ENCODE assay signal across 8 cellular contexts in the genomic region with DNA sequence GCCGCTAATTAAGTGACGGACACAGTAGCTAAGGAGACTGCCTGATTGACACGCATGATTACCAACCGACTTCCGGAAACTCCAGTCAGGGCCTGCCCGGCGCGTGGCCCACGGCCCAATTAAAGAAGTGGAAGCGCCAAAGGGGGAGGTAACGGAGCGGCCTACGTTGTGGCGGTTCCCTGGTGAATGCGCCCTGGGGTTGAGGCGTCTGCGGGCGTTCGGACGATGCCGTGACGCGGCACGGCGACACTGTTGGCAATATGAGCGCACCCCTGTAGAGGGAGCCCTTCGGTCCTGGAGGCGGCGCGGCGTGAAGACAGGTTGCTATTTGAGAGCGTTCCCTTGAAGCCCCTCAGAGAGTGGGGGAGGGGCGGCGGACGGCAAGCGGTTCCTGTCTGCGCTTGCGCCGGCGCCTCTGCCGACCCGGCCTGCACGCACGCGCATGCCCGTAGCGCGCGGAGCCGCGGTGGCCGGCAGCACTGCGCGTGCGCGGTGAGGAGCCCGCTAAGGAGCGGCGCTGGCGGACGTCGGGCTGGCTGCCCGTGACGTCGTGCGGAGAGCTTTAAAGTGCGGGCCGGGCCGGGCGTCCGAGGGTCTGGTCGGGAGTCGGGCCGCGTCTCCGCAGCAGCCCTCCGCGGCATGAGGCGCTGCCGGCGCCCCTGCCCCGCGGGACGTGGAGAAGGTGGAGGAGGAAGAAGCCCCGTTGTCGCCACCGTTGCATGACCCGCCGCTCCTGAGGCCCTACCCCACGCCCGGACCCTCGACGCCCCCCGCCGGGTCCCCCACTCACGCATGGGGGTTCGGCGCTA. TPM values are rescaled to one million over a fixed set of nuclear protein-coding genes. Genes with fewer than 3 reads are reported as not detected.
DNase-seq lines count a peak whose midpoint lies in the region; ATAC-seq and FAIRE-seq lines count a peak whose summit lies in the region.

TSS of gene ALKBH5 (plus strand) at position 495 of the 809 bp plus-strand sequence. CDS start 416 bp downstream, outside the sequence.

- H3K36me3 Mint-ChIP-seq in effector memory CD8-positive, alpha-beta T cell (ENCODE audit: insufficient read depth), result peaks cover 64% of the 10 kb centered on the region

- FAIRE-seq in HTR-8/SVneo (lab: Jason Lieb, UNC), result peak; percentile 98

- H3K4me3 Mint-ChIP-seq in effector memory CD8-positive, alpha-beta T cell, result peak within 1 kb of the TSS; percentile 94 to 96

- H3K9me3 Mint-ChIP-seq in effector memory CD8-positive, alpha-beta T cell, result no peaks in the 10 kb centered on the region

- H3K4me1 Mint-ChIP-seq in effector memory CD8-positive, alpha-beta T cell (ENCODE audit: low read depth in 2 of 2), result peaks cover 44 to 48% of the 10 kb centered on the region in 2 donors

- peak within 1 kb of the TSS; percentile 98 to 99 for H3K27ac Mint-ChIP-seq in effector memory CD8-positive, alpha-beta T cell

- in situ Hi-C loops in Caki2 (cut with HindIII; ENCODE audit: low pct_unique_long_range_greater_than_20kb, low sequenced_read_pairs), result no loop called here

- peak; percentile 70 for ATAC-seq in GM21367 (IDR thresholded peaks at IDR 0.05; ENCODE audit: unreplicated experiment)
- peak; percentile 81 for ATAC-seq in effector memory CD8-positive, alpha-beta T cell (replicated peaks)

- DNase-seq in Caki2 (ENCODE audit: low read depth) (peak; percentile 98), HTR-8/SVneo (ENCODE audit: insufficient read length, low spot score) (peak; percentile 100), NOMO-1 treated with DMSO at 0.1 percent for 48 hours (lab: John Stamatoyannopoulos, UW; ENCODE audit: unreplicated experiment) (peak; percentile 99), medulla oblongata (ENCODE audit: extremely low spot score) (peak; percentile 99)
- peak; percentile 92 to 95 for DNase-seq in activated CD8-positive, alpha-beta memory T cell treated with anti-CD3 and anti-CD28 coated beads for 4 hours (ENCODE audit: low read depth in 2 of 2)
- DNase-seq in effector memory CD8-positive, alpha-beta T cell, result peak; percentile 95 to 98 (median 97)
- DNase-seq in stimulated activated CD8-positive, alpha-beta memory T cell treated with anti-CD3 and anti-CD28 coated beads, Interleukin-12 subunit alpha, Interleukin-12 subunit beta, amount 100 ng/mL, for 1 hour (ENCODE audit: low read depth), result peak; percentile 91

- no peaks in the 10 kb centered on the region for H3K27me3 Mint-ChIP-seq in effector memory CD8-positive, alpha-beta T cell

RNA-seq across cellular contexts. Expression of gene ALKBH5, which starts in this region (rescaled TPM):
- 43.2 and 55.3 TPM in 2 replicates for total RNA-seq in Caki2 (2014; rRNA removed; shearing (Covaris generic); ENCODE audit: low replicate concordance)

Comparison
In these comparisons a context has a peak if more than half of its experiments do, and no peak if none do; other contexts are left out.
1. Peak in every context shown above with its lines: DNase-seq and ATAC-seq.